Comparison of ENCODE assay signal across 7 cellular contexts in genomic region chr17:1643293-1643998, GRCh38. TPM values are rescaled to one million over a fixed set of nuclear protein-coding genes. Genes with fewer than 3 reads are reported as not detected.
DNase-seq lines count a peak whose midpoint lies in the region; ATAC-seq and TF ChIP-seq lines count a peak whose summit lies in the region.

No MANE protein-coding gene starts in this region.

- H3K9me3 ChIP-seq in heart left ventricle (no peaks in the 10 kb centered on the region), sigmoid colon (no peaks in the 10 kb centered on the region)

- H3K36me3 ChIP-seq in heart left ventricle (peaks cover 0 to 23% (median 14%) of the 10 kb centered on the region in 9 donors), sigmoid colon (no peaks in the 10 kb centered on the region)

- H3K4me3 ChIP-seq in heart left ventricle, result peak overlapping the region; percentile 15 to 73 (median 57)
- H3K4me3 ChIP-seq in sigmoid colon, result peak overlapping the region in 3 of 4 donors; percentile 41 to 53 (median 51)

- TF ChIP-seq CTCF in heart left ventricle (IDR thresholded peaks at IDR 0.05), result peak in 4 of 12 donors; percentile 11 to 29 (median 20)
- no peak for TF ChIP-seq CTCF in sigmoid colon (IDR thresholded peaks at IDR 0.05)

- TF ChIP-seq POLR2A in GM15510 (IDR thresholded peaks at IDR 0.05; ENCODE audit: borderline replicate concordance, extremely low read depth, insufficient read length), result peak; percentile 31
- TF ChIP-seq POLR2A in heart left ventricle (IDR thresholded peaks at IDR 0.05), result no peak
- no peak for TF ChIP-seq POLR2A in sigmoid colon (IDR thresholded peaks at IDR 0.05)

- 2 to 26% (median 5%) methylated on average over 18 to 88 of the region's 90 CpGs for WGBS in heart left ventricle, 4 donors
- 1% methylated on average over 89 to 90 of the region's 90 CpGs for WGBS in sigmoid colon, 2 donors

- TF ChIP-seq EP300 in sigmoid colon (IDR thresholded peaks at IDR 0.05), result no peak

- H3K4me1 ChIP-seq in heart left ventricle (peaks cover 0 to 68% (median 45%) of the 10 kb centered on the region in 12 donors), sigmoid colon (peaks cover 0 to 38% (median 36%) of the 10 kb centered on the region in 4 donors)

- peak; percentile 44 to 91 for DNase-seq in NCI-H526 (lab: John Stamatoyannopoulos, UW)
- DNase-seq in activated effector memory CD4-positive, alpha-beta T cell treated with anti-CD3 and anti-CD28 coated beads, Interleukin-2, amount 50 U/mL, for 16 hours, result peak; percentile 86
- DNase-seq in heart left ventricle, result peak in 2 of 5 donors; percentile 59 to 75
- DNase-seq in sigmoid colon, result no peak
- no peak for DNase-seq in NCI-H1694 (lab: John Stamatoyannopoulos, UW)

- peak overlapping the region; percentile 41 to 96 (median 85) for H3K27ac ChIP-seq in heart left ventricle
- peak overlapping the region in 3 of 4 donors; percentile 30 to 77 (median 40) for H3K27ac ChIP-seq in sigmoid colon

- ATAC-seq in heart left ventricle, result peak in 2 of 4 donors; percentile 4 to 7
- ATAC-seq in HG02852 (IDR thresholded peaks at IDR 0.05; ENCODE audit: unreplicated experiment), result no peak

- H3K27me3 ChIP-seq in heart left ventricle, result no peaks in the 10 kb centered on the region
- H3K27me3 ChIP-seq in sigmoid colon, result peaks cover 0 to 3% (median 0%) of the 10 kb centered on the region in 3 donors

- intact Hi-C loops in heart left ventricle (cut with DNase I), result loop anchor here in 4 of 10 donors (2.0 to 10.0 kb wide), 3 partner anchors 15 to 379 kb away; partner anchors contain the start of gene SLC43A2 (in 1 of the 4)
- intact Hi-C loops in sigmoid colon (cut with DNase I), result no loop called here

RNA-seq across cellular contexts. Expression of gene SCARF1, which starts 2.1 kb away (rescaled TPM):
- total RNA-seq in heart left ventricle (10 to 100 TPM in 7 of 9 donors, 1 to 10 TPM in 2; 7.4 to 25.9 (median 12.9) TPM), sigmoid colon (10 to 100 TPM in 1 of 4 donors, 1 to 10 TPM in 3; 4.3 to 10.2 (median 5.9) TPM)
- polyA plus RNA-seq in heart left ventricle (1 to 10 TPM; 9.0 to 9.1 TPM), sigmoid colon (1 to 10 TPM; 2.1 to 7.5 (median 2.4) TPM)

RNA-seq across cellular contexts. Expression of gene RILP, which starts 6.2 kb away (rescaled TPM):
- total RNA-seq in heart left ventricle (100 to 1,000 TPM in 2 of 9 donors, 10 to 100 TPM in 7; 41.9 to 130 (median 60.1) TPM), sigmoid colon (10 to 100 TPM; 13.6 to 33.0 (median 19.0) TPM)
- polyA plus RNA-seq in heart left ventricle (100 to 1,000 TPM in 1 of 2 donors, 10 to 100 TPM in 1; 37.6 to 124 TPM), sigmoid colon (10 to 100 TPM; 28.5 to 40.5 (median 37.8) TPM)

RNA-seq across cellular contexts. Expression of gene SLC43A2, which starts 14.8 kb away (rescaled TPM):
- total RNA-seq in heart left ventricle (10 to 100 TPM in 3 of 9 donors, 1 to 10 TPM in 6; 4.1 to 29.1 (median 7.1) TPM), sigmoid colon (1 to 10 TPM; 7.1 to 9.2 (median 7.9) TPM)
- polyA plus RNA-seq in heart left ventricle (1 to 10 TPM; 1.4 to 6.8 TPM), sigmoid colon (10 to 100 TPM in 1 of 3 donors, 1 to 10 TPM in 2; 2.4 to 16.5 (median 4.4) TPM)

RNA-seq across cellular contexts. Expression of gene PRPF8, which starts 41.2 kb away (rescaled TPM):
- total RNA-seq in heart left ventricle (100 to 1,000 TPM; 119 to 195 (median 174) TPM), sigmoid colon (100 to 1,000 TPM; 115 to 155 (median 125) TPM)
- polyA plus RNA-seq in heart left ventricle (10 to 100 TPM; 70.1 to 98.1 TPM), sigmoid colon (10 to 100 TPM; 25.9 to 92.8 (median 34.2) TPM)

Comparison
In these comparisons a context has a peak if more than half of its experiments do, and no peak if none do; other contexts are left out.
1. DNase-seq: peak in NCI-H526 (2 of 2) and activated effector memory CD4-positive, alpha-beta T cell treated with anti-CD3 and anti-CD28 coated beads, Interleukin-2, amount 50 U/mL, for 16 hours (single experiment); none in sigmoid colon (single experiment) and NCI-H1694 (single experiment).